ENCODE assay signal across 15 cellular contexts in genomic region chr17:81093576-81094223, GRCh38. TPM values are rescaled to one million over a fixed set of nuclear protein-coding genes. Genes with fewer than 3 reads are reported as not detected.
DNase-seq lines count a peak whose midpoint lies in the region; ATAC-seq and TF ChIP-seq lines count a peak whose summit lies in the region.
"Had no signal": no experiment of that assay in that cellular context is flagged by ENCODE, and none has a peak within 500 bp of the region (broad histone marks: within the 10 kb centered on the region; RNA-seq: fewer than 3 reads in every experiment).

No MANE protein-coding gene starts in this region.

- H4K20me1 ChIP-seq in GM23338 (replicated peaks; ENCODE audit: insufficient read depth) = no peaks in the 10 kb centered on the region
- H4K20me1 ChIP-seq in smooth muscle cell (ENCODE audit: low read depth) = peaks cover 42% of the 10 kb centered on the region

- H3K27ac ChIP-seq in GM23338 (ENCODE audit: low read depth) (0 out of 2 replicates have a peak overlapping the region, but pooled peaks have one; percentile 26), SJCRH30 (peak overlapping the region; percentile 75; the same call in 1 of the 2 replicates), esophagus squamous epithelium (peak overlapping the region; percentile 89 to 93 (median 93)), smooth muscle cell (ENCODE audit: low read depth) (peak overlapping the region; percentile 65)

- no peak overlapping the region for H3K4me3 ChIP-seq in GM23338
- H3K4me3 ChIP-seq in SJCRH30 = no peak overlapping the region
- no peak overlapping the region for H3K4me3 ChIP-seq in esophagus squamous epithelium
- H3K4me3 ChIP-seq in smooth muscle cell = no peak overlapping the region
- H3K4me3 ChIP-seq: MG63 had no signal

- H3K27me3 ChIP-seq in GM23338 (ENCODE audit: insufficient read depth) = no peaks in the 10 kb centered on the region
- no peaks in the 10 kb centered on the region for H3K27me3 ChIP-seq in SJCRH30
- no peaks in the 10 kb centered on the region for H3K27me3 ChIP-seq in esophagus squamous epithelium
- no peaks in the 10 kb centered on the region for H3K27me3 ChIP-seq in smooth muscle cell (ENCODE audit: low read depth)
- H3K27me3 ChIP-seq: MG63 had no signal

- H3K36me3 Mint-ChIP-seq in GM23338 (ENCODE audit: low read depth) = no peaks in the 10 kb centered on the region
- H3K36me3 Mint-ChIP-seq: CD4-positive, CD25-positive, alpha-beta regulatory T cell had no signal

- H2AFZ ChIP-seq in GM23338 (no peak overlapping the region), smooth muscle cell (ENCODE audit: low read depth) (no peak overlapping the region)

- no peaks in the 10 kb centered on the region for H3K9me2 ChIP-seq in GM23338 (ENCODE audit: insufficient read depth)

- H3K36me3 ChIP-seq in GM23338 (ENCODE audit: insufficient read depth) (no peaks in the 10 kb centered on the region), SJCRH30 (no peaks in the 10 kb centered on the region), esophagus squamous epithelium (peaks cover under 1 to 26% (median 2%) of the 10 kb centered on the region in 3 donors), smooth muscle cell (ENCODE audit: low read depth) (no peaks in the 10 kb centered on the region)

- intact Hi-C loops in esophagus squamous epithelium (cut with DNase I) = loop anchor here (10.0 kb wide), 1 partner anchor 69 kb away; no protein-coding TSS in a partner anchor

- peaks cover 34% of the 10 kb centered on the region for H3K4me1 Mint-ChIP-seq in GM23338

- H3K4me1 ChIP-seq in GM23338 (ENCODE audit: insufficient read depth) (peaks cover 6% of the 10 kb centered on the region; the same call in 1 of the 2 replicates), SJCRH30 (peaks cover 54% of the 10 kb centered on the region), esophagus squamous epithelium (peaks cover 88 to 100% (median 90%) of the 10 kb centered on the region in 3 donors), smooth muscle cell (ENCODE audit: low read depth) (peaks cover 42% of the 10 kb centered on the region)

- TF ChIP-seq CTCF in GM23338 (conservative IDR thresholded peaks at IDR 0.05; ENCODE audit: low read depth in 2 of 2) = no peak
- TF ChIP-seq CTCF in esophagus squamous epithelium (IDR thresholded peaks at IDR 0.05) = no peak
- no peak for TF ChIP-seq CTCF in smooth muscle cell (IDR thresholded peaks at IDR 0.05; ENCODE audit: borderline replicate concordance, insufficient read depth, poor library complexity, severe bottlenecking)

- 69% methylated on average over 7 of the region's 21 CpGs; no CpG with 5 or more reads in 1 of the 2 donors for WGBS in esophagus squamous epithelium, 2 donors
- 68% methylated on average over 20 of the region's 21 CpGs for WGBS in smooth muscle cell (ENCODE audit: low lambda C conversion rate)

- DNase-seq in GM23338 (ENCODE audit: low spot score) (no peak), SJCRH30 (no peak), esophagus squamous epithelium (lab: John Stamatoyannopoulos, UW) (no peak), smooth muscle cell (lab: John Stamatoyannopoulos, UW; ENCODE audit: unreplicated experiment) (no peak), EL (no peak), COLO668 (lab: John Stamatoyannopoulos, UW; ENCODE audit: unreplicated experiment) (no peak)
- DNase-seq: activated CD4-positive, alpha-beta T cell treated with anti-CD3 and anti-CD28 coated beads for 1 hour; amniotic stem cell; CD4-positive, CD25-positive, alpha-beta regulatory T cell; MG63; NCI-H446 treated with DMSO at 0.1 percent for 48 hours; stimulated activated CD4-positive, alpha-beta T cell treated with anti-CD3 and anti-CD28 coated beads, Interleukin-15, amount 100 ng/mL, for 24 hours had no signal

- H3K9ac ChIP-seq in smooth muscle cell (ENCODE audit: low read depth) = peak overlapping the region; percentile 44

- 0 out of 2 replicates have a peak, but pooled peaks cover 4% of the 10 kb centered on the region for H3F3A ChIP-seq in GM23338 (replicated peaks; ENCODE audit: low read depth)
- H3F3A ChIP-seq in smooth muscle cell (ENCODE audit: low read depth) = peaks cover 11% of the 10 kb centered on the region

- ATAC-seq in GM23338 = no peak
- ATAC-seq in HG02884 (IDR thresholded peaks at IDR 0.05; ENCODE audit: unreplicated experiment) = no peak
- ATAC-seq in HG02588 (IDR thresholded peaks at IDR 0.05; ENCODE audit: unreplicated experiment) = no peak

- peak overlapping the region; percentile 27; the same call in 1 of the 2 replicates for H3K27ac Mint-ChIP-seq in GM23338

- H3K4me3 Mint-ChIP-seq in GM23338 = no peak overlapping the region

- H3K79me2 ChIP-seq in GM23338 (replicated peaks; ENCODE audit: insufficient read depth) (no peaks in the 10 kb centered on the region), smooth muscle cell (ENCODE audit: low read depth) (no peaks in the 10 kb centered on the region)

- no peaks in the 10 kb centered on the region for H3K9me3 Mint-ChIP-seq in GM23338
- H3K9me3 Mint-ChIP-seq: activated T-cell treated with anti-CD3 and anti-CD28 coated beads, Interleukin-2, amount 50 U/mL, for 24 hours; CD4-positive, CD25-positive, alpha-beta regulatory T cell had no signal

- H3K27me3 Mint-ChIP-seq in GM23338 (ENCODE audit: insufficient read depth, low read depth, poor library complexity) = peaks cover 25% of the 10 kb centered on the region
- H3K27me3 Mint-ChIP-seq: CD4-positive, CD25-positive, alpha-beta regulatory T cell had no signal

- H3K9me3 ChIP-seq in SJCRH30 (replicated peaks) (no peaks in the 10 kb centered on the region), esophagus squamous epithelium (no peaks in the 10 kb centered on the region), smooth muscle cell (replicated peaks; ENCODE audit: low read depth) (no peaks in the 10 kb centered on the region)
- H3K9me3 ChIP-seq: MG63 had no signal

- TF ChIP-seq POLR2A in esophagus squamous epithelium (IDR thresholded peaks at IDR 0.05) = no peak

- H3K4me2 ChIP-seq in GM23338 (no peak overlapping the region), smooth muscle cell (no peak overlapping the region)

TF ChIP-seq in GM23338, 12 proteins besides CTCF, POLR2A, EP300 and RAD21:
- TF ChIP-seq ETS1 (IDR thresholded peaks at IDR 0.05) = no peak
- TF ChIP-seq STAT1 (IDR thresholded peaks at IDR 0.05; ENCODE audit: unreplicated experiment) = no peak

RNA-seq across cellular contexts. Expression of gene BAIAP2, which starts 58.7 kb away (rescaled TPM):
- total RNA-seq in GM23338 (2014; rRNA removed; shearing (Covaris generic)) = 16.7 and 22.7 TPM in 2 replicates
- polyA plus RNA-seq in GM23338 (2016; fragmentation: Nextera tagmentation; extraction: Ambion mirVana) = 21.7 and 22.7 TPM in 2 replicates
- 22.1 and 26.0 TPM in 2 replicates for total RNA-seq in SJCRH30 (2014; rRNA removed; shearing (Covaris generic))
- 100 to 1,000 TPM in 3 of 4 donors, 10 to 100 TPM in 1; 87.8 to 175 (median 105) TPM for total RNA-seq in esophagus squamous epithelium
- 27.8 and 41.9 TPM in 2 replicates for total RNA-seq in smooth muscle cell
- 26.6 and 47.2 TPM in 2 replicates for polyA plus RNA-seq in smooth muscle cell

Comparison
In these comparisons a context has a peak if more than half of its experiments do, and no peak if none do; other contexts are left out.
1. H3K27ac ChIP-seq: peak in every context shown above with its lines; median percentile 93 in esophagus squamous epithelium; 75 in SJCRH30; 65 in smooth muscle cell; 26 in GM23338.